ENCODE assay signal across 1 cellular context in genomic region chr1:223771814-223772770, GRCh38.
A peak's percentile ranks its signal among the peaks of the same experiment; 100 is the strongest.
TF ChIP-seq lines count a peak whose summit lies in the region.

No MANE protein-coding gene starts in this region.

TF ChIP-seq in HEK293, 187 proteins besides CTCF, POLR2A, EP300 and RAD21 (continued from another document and continues in another):
- TF ChIP-seq TSHZ1 (tag by site-specific recombination; IDR thresholded peaks at IDR 0.05; ENCODE audit: borderline replicate concordance) (peak; percentile 44), ZNF24 (tag by site-specific recombination; IDR thresholded peaks at IDR 0.05) (peak; percentile 34; the same call in 1 of the 2 replicates), MZF1 (tag by site-specific recombination; IDR thresholded peaks at IDR 0.05; ENCODE audit: borderline replicate concordance) (peak; percentile 32; the same call in 1 of the 2 replicates), ZSCAN18 (tag by site-specific recombination; IDR thresholded peaks at IDR 0.05) (no peak), HIC1 (tag by site-specific recombination; IDR thresholded peaks at IDR 0.05) (peak; percentile 69), SP7 (tag by site-specific recombination; IDR thresholded peaks at IDR 0.05) (peak; percentile 92), ZNF169 (tag by site-specific recombination; IDR thresholded peaks at IDR 0.05) (no peak), ZNF549 (tag by site-specific recombination; IDR thresholded peaks at IDR 0.05) (no peak), ZNF362 (tag by site-specific recombination; IDR thresholded peaks at IDR 0.05) (peak; percentile 35; the same call in 1 of the 2 replicates), ZEB2 (tag by site-specific recombination; IDR thresholded peaks at IDR 0.05) (peak; percentile 95), TRIM28 (IDR thresholded peaks at IDR 0.05; ENCODE audit: borderline replicate concordance, low read length) (peak; percentile 88), ZNF335 (tag by site-specific recombination; conservative IDR thresholded peaks at IDR 0.05) (peak; percentile 50; the same call in 1 of the 2 replicates), ZXDB (tag by site-specific recombination; IDR thresholded peaks at IDR 0.05) (peak; percentile 67), ZBTB6 (tag by site-specific recombination; IDR thresholded peaks at IDR 0.05) (peak; percentile 41; the same call in 1 of the 2 replicates), ZNF175 (tag by site-specific recombination; IDR thresholded peaks at IDR 0.05) (no peak), ZNF2 (tag by site-specific recombination; IDR thresholded peaks at IDR 0.05) (peak; percentile 58; the same call in 1 of the 2 replicates), ZNF324 (tag by site-specific recombination; IDR thresholded peaks at IDR 0.05) (peak; percentile 65; the same call in 1 of the 2 replicates), PATZ1 (tag by site-specific recombination; IDR thresholded peaks at IDR 0.05) (peak; percentile 79), PRDM10 (tag by site-specific recombination; IDR thresholded peaks at IDR 0.05) (peak; percentile 80), ZNF558 (tag by site-specific recombination; IDR thresholded peaks at IDR 0.05) (peak; percentile 68; the same call in 1 of the 2 replicates), ZNF561 (tag by site-specific recombination; IDR thresholded peaks at IDR 0.05; ENCODE audit: borderline replicate concordance) (peak; percentile 40; the same call in 1 of the 2 replicates), PRDM6 (tag by site-specific recombination; IDR thresholded peaks at IDR 0.05) (0 out of 2 replicates have a peak, but pooled peaks have one; percentile 3), ZNF10 (tag by site-specific recombination; IDR thresholded peaks at IDR 0.05) (peak; percentile 57; the same call in 1 of the 2 replicates), MEIS1 (CRISPR knock-in tag; IDR thresholded peaks at IDR 0.05; ENCODE audit: borderline replicate concordance) (no peak), SP3 (tag by site-specific recombination; IDR thresholded peaks at IDR 0.05) (peak; percentile 56; the same call in 1 of the 2 replicates), ZBTB20 (tag by site-specific recombination; IDR thresholded peaks at IDR 0.05) (peak; percentile 32; the same call in 1 of the 2 replicates), ZFP69B (tag by site-specific recombination; IDR thresholded peaks at IDR 0.05) (peak; percentile 98), ZNF211 (tag by site-specific recombination; IDR thresholded peaks at IDR 0.05; ENCODE audit: low read depth) (no peak), PRDM1 (tag by site-specific recombination; IDR thresholded peaks at IDR 0.05) (peak; percentile 98), ZNF501 (tag by site-specific recombination; IDR thresholded peaks at IDR 0.05) (peak; percentile 90), ZNF398 (tag by site-specific recombination; IDR thresholded peaks at IDR 0.05) (peak; percentile 89), ZIC2 (tag by site-specific recombination; IDR thresholded peaks at IDR 0.05) (no peak), ZFP37 (tag by site-specific recombination; IDR thresholded peaks at IDR 0.05) (peak; percentile 93), ZNF146 (tag by site-specific recombination; IDR thresholded peaks at IDR 0.05) (0 out of 2 replicates have a peak, but pooled peaks have one; percentile 28), OVOL3 (tag by site-specific recombination; IDR thresholded peaks at IDR 0.05) (0 out of 2 replicates have a peak, but pooled peaks have one; percentile 41), ZNF664 (tag by site-specific recombination; IDR thresholded peaks at IDR 0.05) (peak; percentile 74), KLF8 (tag by site-specific recombination; IDR thresholded peaks at IDR 0.05) (peak; percentile 74), KLF17 (tag by site-specific recombination; IDR thresholded peaks at IDR 0.05) (peak; percentile 80), KLF16 (tag by site-specific recombination; IDR thresholded peaks at IDR 0.05) (peak; percentile 23; the same call in 1 of the 2 replicates)
